29 cellular contexts compared by ENCODE assay signal in genomic region chr14:32531942-32532341, GRCh38.
"Had no signal": no experiment of that assay in that cellular context is flagged by ENCODE, and none has a peak within 500 bp of the region (broad histone marks: within the 10 kb centered on the region; RNA-seq: fewer than 3 reads in every experiment).

No MANE protein-coding gene starts in this region.

- H3K36me3 ChIP-seq: lower lobe of right lung, neural progenitor cell, neutrophil, right lobe of liver, thyroid gland, upper lobe of right lung had no signal

- H3K36me3 Mint-ChIP-seq: natural killer cell; neural progenitor cell; stimulated activated memory B cell treated with anti-CD40 and anti-IgM and Interleukin-4, amounts not matched to agents 10 μg/mL and 1 μg/mL and 100 μg/mL, for 72 hours had no signal

- H3K27ac Mint-ChIP-seq: naive B cell; natural killer cell; nephron progenitor cell; neural progenitor cell; stimulated activated memory B cell treated with anti-CD40 and anti-IgM and Interleukin-4, amounts not matched to agents 10 μg/mL and 1 μg/mL and 100 μg/mL, for 72 hours had no signal

- H3K9me3 ChIP-seq: lower lobe of right lung, neutrophil, right atrium auricular region, right lobe of liver, testis, thyroid gland, upper lobe of right lung had no signal

- H3K27me3 Mint-ChIP-seq: stimulated activated naive CD8-positive, alpha-beta T cell treated with anti-CD3 and anti-CD28 coated beads, Interleukin-15, amount 100 ng/mL, for 72 hours had no signal

- H3K4me3 Mint-ChIP-seq: naive B cell; natural killer cell; nephron progenitor cell; neural progenitor cell; stimulated activated memory B cell treated with anti-CD40 and anti-IgM and Interleukin-4, amounts not matched to agents 10 μg/mL and 1 μg/mL and 100 μg/mL, for 72 hours; stimulated activated naive CD8-positive, alpha-beta T cell treated with anti-CD3 and anti-CD28 coated beads, Interleukin-15, amount 100 ng/mL, for 72 hours had no signal

- H3K27me3 ChIP-seq: neural progenitor cell, neutrophil, right atrium auricular region, right lobe of liver, testis, thyroid gland, upper lobe of right lung had no signal

- ATAC-seq: left cardiac atrium; left lobe of liver; lower lobe of right lung; natural killer cell; right lobe of liver; stimulated activated memory B cell treated with anti-CD40 and anti-IgM and Interleukin-4, amounts not matched to agents 10 μg/mL and 1 μg/mL and 100 μg/mL, for 72 hours; stimulated activated naive CD8-positive, alpha-beta T cell treated with anti-CD3 and anti-CD28 coated beads, Interleukin-15, amount 100 ng/mL, for 72 hours; upper lobe of right lung had no signal

- H3K4me1 ChIP-seq: lower lobe of right lung, neural progenitor cell, parathyroid adenoma, right lobe of liver, testis, thyroid gland, upper lobe of right lung had no signal

- H3K4me3 ChIP-seq: lower lobe of right lung, neural progenitor cell, right atrium auricular region, right lobe of liver, testis, thyroid gland, upper lobe of right lung had no signal

- H3K4me1 Mint-ChIP-seq: naive B cell; natural killer cell; nephron progenitor cell; neural progenitor cell; stimulated activated memory B cell treated with anti-CD40 and anti-IgM and Interleukin-4, amounts not matched to agents 10 μg/mL and 1 μg/mL and 100 μg/mL, for 72 hours; stimulated activated naive CD8-positive, alpha-beta T cell treated with anti-CD3 and anti-CD28 coated beads, Interleukin-15, amount 100 ng/mL, for 72 hours had no signal

- DNase-seq: hippocampal formation; kidney glomerular epithelial cell; left cardiac atrium; lower lobe of right lung; mammary epithelial cell; mesenchymal stem cell; naive B cell; natural killer cell; nephron progenitor cell; occipital lobe; right lobe of liver; small intestine; stimulated activated CD4-positive, alpha-beta T cell treated with anti-CD3 and anti-CD28 coated beads, Interleukin-1b, Interleukin-23, amount 100 ng/mL, for 48 hours; stimulated activated CD4-positive, alpha-beta T cell treated with anti-CD3 and anti-CD28 coated beads, Interleukin-2, amount 100 ng/mL, for 48 hours; stimulated activated CD4-positive, alpha-beta T cell treated with anti-CD3 and anti-CD28 coated beads, Interleukin-4, amount 100 ng/mL, for 4 hours; stimulated activated CD8-positive, alpha-beta memory T cell treated with anti-CD3 and anti-CD28 coated beads, Interleukin-4, amount 100 ng/mL, for 48 hours; stimulated activated naive CD4-positive, alpha-beta T cell treated with Interleukin-2 at 50 U/mL for 16 hours; stimulated activated naive CD8-positive, alpha-beta T cell treated with anti-CD3 and anti-CD28 coated beads, Interleukin-15, amount 100 ng/mL, for 72 hours; substantia nigra; testis; thyroid gland; trophoblast cell; upper lobe of right lung had no signal

- H3K27ac ChIP-seq: lower lobe of right lung, neural progenitor cell, neutrophil, parathyroid adenoma, right atrium auricular region, right lobe of liver, testis, thyroid gland, upper lobe of right lung had no signal

- H3K9me3 Mint-ChIP-seq: nephron progenitor cell; neural progenitor cell; stimulated activated memory B cell treated with anti-CD40 and anti-IgM and Interleukin-4, amounts not matched to agents 10 μg/mL and 1 μg/mL and 100 μg/mL, for 72 hours; stimulated activated naive CD8-positive, alpha-beta T cell treated with anti-CD3 and anti-CD28 coated beads, Interleukin-15, amount 100 ng/mL, for 72 hours had no signal
